Comparison of ENCODE assay signal across 8 cellular contexts in genomic region chr15:79897701-79898113, GRCh38. TPM values are rescaled to one million over a fixed set of nuclear protein-coding genes. Genes with fewer than 3 reads are reported as not detected.
DNase-seq lines count a peak whose midpoint lies in the region; ATAC-seq and TF ChIP-seq lines count a peak whose summit lies in the region.

No MANE protein-coding gene starts in this region.

- peak overlapping the region; percentile 96 for H3K27ac Mint-ChIP-seq in T-helper 17 cell

- H3K4me2 ChIP-seq in HCT116 (ENCODE audit: low read length), result peak overlapping the region; percentile 85

- no peaks in the 10 kb centered on the region for H4K20me1 ChIP-seq in HCT116 (ENCODE audit: insufficient read depth)

- peaks cover 0 to 17% of the 10 kb centered on the region in 2 experiments; a peak in 2 of 4 replicates for H3K4me1 ChIP-seq in HCT116 (ENCODE audit: control insufficient read depth in 1 of 2, insufficient read depth in 2 of 2, low read length in 2 of 2)

- TSS peak; percentile 90 for BruUV-seq in HCT116 (replicated peaks; lab: Mats Ljungman, UMichigan)

- POLR2A ChIA-PET in HCT116 (lab: Charles Lee), result interaction anchor here (0.8 to 3.0 kb wide), 2 partner anchors 12 to 25 kb away, joined by 3 to 15 read pairs; no protein-coding TSS in a partner anchor

- TF ChIP-seq RAD21 in HCT116 (IDR thresholded peaks at IDR 0.05; ENCODE audit: low read depth), result no peak

- H3K4me3 Mint-ChIP-seq in T-helper 17 cell, result peak overlapping the region; percentile 90

- H2AFZ ChIP-seq in HCT116 (ENCODE audit: low read depth, low read length, poor library complexity, severe bottlenecking), result no peak overlapping the region

- no peak for TF ChIP-seq CTCF in HCT116 (IDR thresholded peaks at IDR 0.05 in 2 of 3, conservative IDR thresholded peaks at IDR 0.05 in 1 of 3; ENCODE audit: borderline replicate concordance in 1 of 3, insufficient read depth in 1 of 3, low read depth in 2 of 3, low read length in 2 of 3)
- no peak for TF ChIP-seq CTCF in epithelial cell of proximal tubule (conservative IDR thresholded peaks at IDR 0.05; ENCODE audit: low read depth, low read length)

- H3K9me2 ChIP-seq in HCT116 (ENCODE audit: insufficient read depth), result no peaks in the 10 kb centered on the region

- H3K36me3 Mint-ChIP-seq in T-helper 17 cell (ENCODE audit: low read depth), result peaks cover 4% of the 10 kb centered on the region

- no peaks in the 10 kb centered on the region for H3K9me3 ChIP-seq in HCT116 (ENCODE audit: control insufficient read depth in 1 of 2, insufficient read depth in 1 of 2, low read depth in 1 of 2, low read length in 2 of 2)
- no peaks in the 10 kb centered on the region for H3K9me3 ChIP-seq in T-helper 17 cell (ENCODE audit: control insufficient read depth, low read length, poor library complexity, severe bottlenecking)

- no peak for TF ChIP-seq POLR2A in HCT116 (IDR thresholded peaks at IDR 0.05; ENCODE audit: borderline replicate concordance, extremely low read depth, insufficient read depth, insufficient read length)

- H3K4me3 ChIP-seq in HCT116 (replicated peaks in 1 of 2; ENCODE audit: low read depth in 1 of 2, low read length in 2 of 2), result peak overlapping the region; percentile 81 to 90
- H3K4me3 ChIP-seq in epithelial cell of proximal tubule (ENCODE audit: low read depth, low read length), result peak overlapping the region; percentile 68

- DNase-seq in HCT116 (ENCODE audit: low read depth, low spot score) (no peak), T-helper 17 cell (no peak), epithelial cell of proximal tubule (ENCODE audit: low read depth) (no peak), AG08396 (ENCODE audit: low spot score) (no peak), D341Med (ENCODE audit: low spot score) (no peak)
- DNase-seq in stimulated activated CD4-positive, alpha-beta T cell treated with anti-CD3 and anti-CD28 coated beads, Interleukin-12 subunit alpha, Interleukin-12 subunit beta, amount 100 ng/mL, for 48 hours (ENCODE audit: low read depth in 2 of 3, low spot score in 1 of 3), result peak in 2 of 3 donors; percentile 7 to 24

- H3K27ac ChIP-seq in HCT116 (ENCODE audit: low read depth, low read length), result peak overlapping the region; percentile 93; the same call in 1 of the 2 replicates

- peak overlapping the region; percentile 90 for H3K9ac ChIP-seq in HCT116 (ENCODE audit: low read length)

- peaks cover 25% of the 10 kb centered on the region for H3K79me2 ChIP-seq in HCT116 (ENCODE audit: insufficient read depth, low read length)

- no peaks in the 10 kb centered on the region for H3K36me3 ChIP-seq in HCT116 (ENCODE audit: control insufficient read depth in 1 of 2, insufficient read depth in 2 of 2, low read length in 2 of 2)

- H3K27me3 Mint-ChIP-seq in T-helper 17 cell, result no peaks in the 10 kb centered on the region

- peaks cover 29% of the 10 kb centered on the region for H3K4me1 Mint-ChIP-seq in T-helper 17 cell

- no peak for ATAC-seq in HCT116
- no peak for ATAC-seq in T-helper 17 cell
- no peak for ATAC-seq in HG02870 (IDR thresholded peaks at IDR 0.05; ENCODE audit: unreplicated experiment)
- no peak for ATAC-seq in HG03095 (IDR thresholded peaks at IDR 0.05; ENCODE audit: unreplicated experiment)

- no peaks in the 10 kb centered on the region for H3K27me3 ChIP-seq in HCT116 (ENCODE audit: insufficient read depth, low read length)

- RAD21 ChIA-PET in HCT116 (lab: Charles Lee; ENCODE audit: low non-redundant PET in 1 of 2, low total read pairs in 2 of 2, uncharacterized antibody in 2 of 2, unreplicated experiment in 2 of 2), result no interaction called here

- intact Hi-C loops in HCT116 (cut with micrococcal nuclease), result loop anchor here (10.0 kb wide), 1 partner anchor 277 kb away; no protein-coding TSS in a partner anchor

- CTCF ChIA-PET in HCT116 (lab: Charles Lee), result interaction anchor here (1.0 kb wide), 2 partner anchors 26 to 44 kb away, joined by 3 to 4 read pairs; no protein-coding TSS in a partner anchor

TF ChIP-seq in HCT116, 20 proteins besides CTCF, POLR2A, EP300 and RAD21:
- TF ChIP-seq JUND (IDR thresholded peaks at IDR 0.05) (no peak), ELF1 (IDR thresholded peaks at IDR 0.05; ENCODE audit: borderline replicate concordance, low read depth) (no peak), CEBPB (IDR thresholded peaks at IDR 0.05; ENCODE audit: low read depth) (no peak)

RNA-seq across cellular contexts. Expression of gene MTHFS, which starts 0.9 kb away (rescaled TPM):
- total RNA-seq in HCT116 (2021; ENCODE audit: unreplicated experiment), result 30.5 TPM
- 32.7 and 38.7 TPM in 2 replicates for polyA plus RNA-seq in HCT116 (2012)
- 10 to 100 TPM; 14.3 to 17.1 TPM for total RNA-seq in T-helper 17 cell
- total RNA-seq in epithelial cell of proximal tubule, result 12.5 and 22.9 TPM in 2 replicates

Comparison
In these comparisons a context has a peak if more than half of its experiments do, and no peak if none do; other contexts are left out.
1. DNase-seq: peak in stimulated activated CD4-positive, alpha-beta T cell treated with anti-CD3 and anti-CD28 coated beads, Interleukin-12 subunit alpha, Interleukin-12 subunit beta, amount 100 ng/mL, for 48 hours (2 of 3); none in HCT116 (single experiment), T-helper 17 cell (0 of 3), epithelial cell of proximal tubule (single experiment), AG08396 (single experiment) and D341Med (single experiment).